In genomic region chr3:13214847-13215472, GRCh38 we compare ENCODE assay signal across 21 cellular contexts.
DNase-seq lines count a peak whose midpoint lies in the region; ATAC-seq and TF ChIP-seq lines count a peak whose summit lies in the region.
"Had no signal": no experiment of that assay in that cellular context is flagged by ENCODE, and none has a peak within 500 bp of the region (broad histone marks: within the 10 kb centered on the region; RNA-seq: fewer than 3 reads in every experiment).

No MANE protein-coding gene starts in this region.

- H3K4me1 ChIP-seq in gastrocnemius medialis (peaks cover 0 to 4% of the 10 kb centered on the region in 2 donors), lower lobe of right lung (no peaks in the 10 kb centered on the region)
- H3K4me1 ChIP-seq: suprapubic skin, vagina had no signal

- H3K27ac ChIP-seq in gastrocnemius medialis: no peak overlapping the region
- no peak overlapping the region for H3K27ac ChIP-seq in lower lobe of right lung
- H3K27ac ChIP-seq: hepatocyte, suprapubic skin, vagina had no signal

- H3K27ac Mint-ChIP-seq in activated CD4-positive, alpha-beta memory T cell treated with anti-CD3 and anti-CD28 coated beads, Interleukin-2, amount 10 ng/mL, durations not matched to agents 7 days and 5 days: no peak overlapping the region
- H3K27ac Mint-ChIP-seq: activated naive CD8-positive, alpha-beta T cell treated with anti-CD3 and anti-CD28 coated beads, Interleukin-2, amount 50 U/mL, for 24 hours; GM23338 had no signal

- H3K27me3 ChIP-seq in gastrocnemius medialis (no peaks in the 10 kb centered on the region), lower lobe of right lung (ENCODE audit: low read depth) (peaks cover 3% of the 10 kb centered on the region)
- H3K27me3 ChIP-seq: hepatocyte, vagina had no signal

- TF ChIP-seq POLR2A in gastrocnemius medialis (IDR thresholded peaks at IDR 0.05): no peak

- no peaks in the 10 kb centered on the region for H3K4me1 Mint-ChIP-seq in activated CD4-positive, alpha-beta memory T cell treated with anti-CD3 and anti-CD28 coated beads, Interleukin-2, amount 10 ng/mL, durations not matched to agents 7 days and 5 days
- H3K4me1 Mint-ChIP-seq: activated naive CD8-positive, alpha-beta T cell treated with anti-CD3 and anti-CD28 coated beads, Interleukin-2, amount 50 U/mL, for 24 hours had no signal

- intact Hi-C loops in gastrocnemius medialis (cut with DNase I; ENCODE audit: low total_unique reads) (loop anchor here (5.0 to 10.0 kb wide), 2 partner anchors 67 to 120 kb away; no protein-coding TSS in a partner anchor), lower lobe of right lung (cut with DNase I) (no loop called here)

- H3K4me3 ChIP-seq in gastrocnemius medialis: no peak overlapping the region
- H3K4me3 ChIP-seq in lower lobe of right lung: no peak overlapping the region
- H3K4me3 ChIP-seq: A549, GM23338, hepatocyte, suprapubic skin, vagina had no signal

- H3K9me3 ChIP-seq in gastrocnemius medialis: no peaks in the 10 kb centered on the region
- H3K9me3 ChIP-seq in lower lobe of right lung: no peaks in the 10 kb centered on the region
- H3K9me3 ChIP-seq: A549, suprapubic skin, vagina had no signal

- CTCF ChIA-PET in activated CD4-positive, alpha-beta memory T cell treated with anti-CD3 and anti-CD28 coated beads, Interleukin-2, amount 10 ng/mL, durations not matched to agents 7 days and 5 days (lab: Charles Lee): interaction anchor here (1.0 to 1.8 kb wide), 2 partner anchors 14 to 123 kb away, joined by 4 read pairs; no protein-coding TSS in a partner anchor

- in situ Hi-C loops in gastrocnemius medialis (cut with MboI; ENCODE audit: low sequenced_read_pairs in 4 of 4): no loop called here

- TF ChIP-seq CTCF in gastrocnemius medialis (IDR thresholded peaks at IDR 0.05 in 4 of 5, conservative IDR thresholded peaks at IDR 0.05 in 1 of 5): no peak
- no peak for TF ChIP-seq CTCF in lower lobe of right lung (IDR thresholded peaks at IDR 0.05)

- H3K36me3 ChIP-seq in gastrocnemius medialis: no peaks in the 10 kb centered on the region
- H3K36me3 ChIP-seq in lower lobe of right lung: no peaks in the 10 kb centered on the region
- H3K36me3 ChIP-seq: suprapubic skin, vagina had no signal

- no peaks in the 10 kb centered on the region for H3K9me3 Mint-ChIP-seq in activated CD4-positive, alpha-beta memory T cell treated with anti-CD3 and anti-CD28 coated beads, Interleukin-2, amount 10 ng/mL, durations not matched to agents 7 days and 5 days
- H3K9me3 Mint-ChIP-seq: activated naive CD8-positive, alpha-beta T cell treated with anti-CD3 and anti-CD28 coated beads, Interleukin-2, amount 50 U/mL, for 24 hours; GM23338 had no signal

- DNase-seq in NCI-H2107 treated with DMSO at 0.1 percent for 48 hours (lab: John Stamatoyannopoulos, UW; ENCODE audit: unreplicated experiment): peak; percentile 10
- no peak for DNase-seq in NCI-H2107 (lab: John Stamatoyannopoulos, UW)
- DNase-seq in NCI-H2171 treated with DMSO at 0.1 percent for 48 hours (lab: John Stamatoyannopoulos, UW): peak; percentile 64
- peak; percentile 7 to 57 for DNase-seq in cerebellar nuclear complex (lab: John Stamatoyannopoulos, UW)
- peak in 1 of 2 donors; percentile 45 for DNase-seq in gastrocnemius medialis
- no peak for DNase-seq in activated CD4-positive, alpha-beta T cell treated with anti-CD3 and anti-CD28 coated beads for 4 hours
- no peak for DNase-seq in activated CD4-positive, alpha-beta memory T cell treated with anti-CD3 and anti-CD28 coated beads, Interleukin-2, amount 10 ng/mL, durations not matched to agents 7 days and 5 days
- no peak for DNase-seq in lower lobe of right lung
- DNase-seq: activated CD4-positive, alpha-beta T cell treated with anti-CD3 and anti-CD28 coated beads for 48 hours; activated effector memory CD4-positive, alpha-beta T cell treated with Interleukin-2 at 50 U/mL for 16 hours; activated naive CD8-positive, alpha-beta T cell treated with anti-CD3 and anti-CD28 coated beads, Interleukin-2, amount 50 U/mL, for 24 hours; dermis blood vessel endothelial cell; mammary epithelial cell; NCI-H1105 treated with DMSO at 0.1 percent for 48 hours; NCI-H345 had no signal

- no peak overlapping the region for H3K4me3 Mint-ChIP-seq in activated CD4-positive, alpha-beta memory T cell treated with anti-CD3 and anti-CD28 coated beads, Interleukin-2, amount 10 ng/mL, durations not matched to agents 7 days and 5 days
- H3K4me3 Mint-ChIP-seq: activated naive CD8-positive, alpha-beta T cell treated with anti-CD3 and anti-CD28 coated beads, Interleukin-2, amount 50 U/mL, for 24 hours; GM23338 had no signal

- peak; percentile 39 to 63 for ATAC-seq in gastrocnemius medialis
- ATAC-seq in lower lobe of right lung: no peak
- ATAC-seq: activated naive CD8-positive, alpha-beta T cell treated with anti-CD3 and anti-CD28 coated beads, Interleukin-2, amount 50 U/mL, for 24 hours; GM23338; sciatic nerve had no signal

- H3K27me3 Mint-ChIP-seq in activated CD4-positive, alpha-beta memory T cell treated with anti-CD3 and anti-CD28 coated beads, Interleukin-2, amount 10 ng/mL, durations not matched to agents 7 days and 5 days: peaks cover 8% of the 10 kb centered on the region
- H3K27me3 Mint-ChIP-seq: activated naive CD8-positive, alpha-beta T cell treated with anti-CD3 and anti-CD28 coated beads, Interleukin-2, amount 50 U/mL, for 24 hours had no signal

- H3K36me3 Mint-ChIP-seq in activated CD4-positive, alpha-beta memory T cell treated with anti-CD3 and anti-CD28 coated beads, Interleukin-2, amount 10 ng/mL, durations not matched to agents 7 days and 5 days (ENCODE audit: low read depth): no peaks in the 10 kb centered on the region

- POLR2A ChIA-PET in activated CD4-positive, alpha-beta memory T cell treated with anti-CD3 and anti-CD28 coated beads, Interleukin-2, amount 10 ng/mL, durations not matched to agents 7 days and 5 days (lab: Charles Lee): no interaction called here

Comparison
In these comparisons a context has a peak if more than half of its experiments do, and no peak if none do; other contexts are left out.
1. DNase-seq: peak in NCI-H2107 treated with DMSO at 0.1 percent for 48 hours (single experiment), NCI-H2171 treated with DMSO at 0.1 percent for 48 hours (single experiment) and cerebellar nuclear complex (2 of 2); none in NCI-H2107 (single experiment), activated CD4-positive, alpha-beta T cell treated with anti-CD3 and anti-CD28 coated beads for 4 hours (0 of 2), activated CD4-positive, alpha-beta memory T cell treated with anti-CD3 and anti-CD28 coated beads, Interleukin-2, amount 10 ng/mL, durations not matched to agents 7 days and 5 days (single experiment) and lower lobe of right lung (single experiment).
2. ATAC-seq: peak in gastrocnemius medialis (2 of 2); none in lower lobe of right lung (0 of 2).